In genomic region chr7:156127166-156128134, GRCh38 we compare ENCODE assay signal across 19 cellular contexts.
DNase-seq lines count a peak whose midpoint lies in the region; TF ChIP-seq lines count a peak whose summit lies in the region.
"Had no signal": no experiment of that assay in that cellular context is flagged by ENCODE, and none has a peak within 500 bp of the region (broad histone marks: within the 10 kb centered on the region; RNA-seq: fewer than 3 reads in every experiment).

No MANE protein-coding gene starts in this region.

- H3K9me2 ChIP-seq in PC-9 (ENCODE audit: insufficient read depth) = no peaks in the 10 kb centered on the region

- no peak overlapping the region for H4K8ac ChIP-seq in H9 (replicated peaks; ENCODE audit: insufficient read length, low read depth, low read length)
- no peak overlapping the region for H4K8ac ChIP-seq in mesendoderm (ENCODE audit: low read depth, low read length)

- no peak overlapping the region; the same call in 1 of the 2 replicates for H3K14ac ChIP-seq in H9 (ENCODE audit: insufficient read depth, low read length)

- H3K4me1 ChIP-seq in H9 (ENCODE audit: insufficient read depth, low read length) = no peaks in the 10 kb centered on the region
- peaks cover 14% of the 10 kb centered on the region for H3K4me1 ChIP-seq in PC-9 (replicated peaks; ENCODE audit: insufficient read depth)
- no peaks in the 10 kb centered on the region for H3K4me1 ChIP-seq in mesendoderm (ENCODE audit: control insufficient read depth, low read depth, low read length)
- no peaks in the 10 kb centered on the region for H3K4me1 ChIP-seq in prostate gland (replicated peaks)

- H3K56ac ChIP-seq in H9 (ENCODE audit: insufficient read length, low read depth, low read length) (no peak overlapping the region), mesendoderm (ENCODE audit: low read length) (no peak overlapping the region)

- intact Hi-C loops in PC-9 (cut with micrococcal nuclease; ENCODE audit: unreplicated experiment) (no loop called here), prostate gland (cut with DNase I) (no loop called here)

- DNase-seq in H9 (no peak), PC-9 (no peak), epithelial cell of prostate (ENCODE audit: low read depth, low spot score) (peak; percentile 2), mesendoderm (peak; percentile 44), globus pallidus (ENCODE audit: low spot score) (no peak), T-helper 2 cell (no peak), prostate gland (ENCODE audit: low spot score) (no peak)
- no peak for DNase-seq in stimulated activated CD4-positive, alpha-beta T cell treated with anti-CD3 and anti-CD28 coated beads, Interleukin-2, amount 100 ng/mL, for 48 hours
- DNase-seq: ACHN; C1 segment of cervical spinal cord; CD8-positive, alpha-beta memory T cell; HCEC 1CT; KBM-7; NCI-H1417 treated with DMSO at 0.1 percent for 48 hours; NCI-H1930; NCI-H226; NCI-H524 treated with DMSO at 0.1 percent for 48 hours; SHP77 had no signal

- H3K79me2 ChIP-seq in H9 (ENCODE audit: insufficient read depth, low read length) (no peaks in the 10 kb centered on the region), PC-9 (ENCODE audit: low read depth) (no peaks in the 10 kb centered on the region), mesendoderm (ENCODE audit: control insufficient read depth, insufficient read depth, low read length) (no peaks in the 10 kb centered on the region)

- H3K4ac ChIP-seq in H9 (ENCODE audit: low read depth, low read length) (no peak overlapping the region), mesendoderm (ENCODE audit: low read depth, low read length) (no peak overlapping the region)

- no peak for TF ChIP-seq CTCF in H9 (conservative IDR thresholded peaks at IDR 0.05)
- TF ChIP-seq CTCF in PC-9 (conservative IDR thresholded peaks at IDR 0.05) = no peak
- TF ChIP-seq CTCF in prostate gland (IDR thresholded peaks at IDR 0.05) = no peak

- H2BK20ac ChIP-seq in H9 (ENCODE audit: low read depth, low read length, poor library complexity, severe bottlenecking) = no peak overlapping the region

- no peaks in the 10 kb centered on the region for H3K79me1 ChIP-seq in H9 (ENCODE audit: insufficient read depth, low read depth, low read length, poor library complexity, severe bottlenecking)
- no peaks in the 10 kb centered on the region for H3K79me1 ChIP-seq in mesendoderm (ENCODE audit: low read length)

- no TSS peak for BruUV-seq in PC-9 (replicated peaks; lab: Mats Ljungman, UMichigan)

- CTCF ChIA-PET in PC-9 (lab: Charles Lee) = no interaction called here

- H3K27me3 Mint-ChIP-seq in H9 (ENCODE audit: low read depth) = peaks cover 6% of the 10 kb centered on the region
- H3K27me3 Mint-ChIP-seq: CD8-positive, alpha-beta memory T cell had no signal

- WGBS in H9 (ENCODE audit: extremely low coverage, insufficient read length, low lambda C conversion rate) = no CpG with 5 or more reads among the region's 35 CpGs
- no CpG with 5 or more reads among the region's 35 CpGs for WGBS in mesendoderm (ENCODE audit: extremely low coverage, insufficient coverage, low lambda C conversion rate)
- 64% methylated on average over 35 of the region's 35 CpGs for WGBS in prostate gland

- no peak overlapping the region for H3K4me3 Mint-ChIP-seq in H9
- H3K4me3 Mint-ChIP-seq: CD8-positive, alpha-beta memory T cell had no signal

- H2BK120ac ChIP-seq in H9 (ENCODE audit: low read depth, low read length, poor library complexity, severe bottlenecking) (no peak overlapping the region), mesendoderm (ENCODE audit: low read depth, low read length) (no peak overlapping the region)

- H3K4me3 ChIP-seq in PC-9 (no peak overlapping the region), mesendoderm (ENCODE audit: low read length) (no peak overlapping the region), prostate gland (no peak overlapping the region)
- H3K4me3 ChIP-seq: SK-N-MC had no signal

- no peak overlapping the region for H3K18ac ChIP-seq in H9 (ENCODE audit: insufficient read length, low read depth, low read length)
- no peak overlapping the region for H3K18ac ChIP-seq in mesendoderm (ENCODE audit: low read length)

- no peak overlapping the region for H3K27ac ChIP-seq in H9 (ENCODE audit: insufficient read length, low read depth, low read length)
- no peak overlapping the region for H3K27ac ChIP-seq in PC-9
- H3K27ac ChIP-seq in epithelial cell of prostate = peak overlapping the region; percentile 44
- H3K27ac ChIP-seq in mesendoderm (ENCODE audit: low read depth, low read length) = no peak overlapping the region
- H3K27ac ChIP-seq in prostate gland = no peak overlapping the region
- H3K27ac ChIP-seq: SK-N-MC had no signal

- H2AFZ ChIP-seq in H9 (ENCODE audit: low read length) (no peak overlapping the region), PC-9 (peak overlapping the region; percentile 14; the same call in 1 of the 2 replicates)

- H3K23me2 ChIP-seq in H9 (ENCODE audit: insufficient read length, low read depth, low read length, poor library complexity, severe bottlenecking) = no peaks in the 10 kb centered on the region

- H2BK5ac ChIP-seq in H9 (ENCODE audit: insufficient read length, low read length) (no peak overlapping the region), mesendoderm (ENCODE audit: low read length) (no peak overlapping the region)

- H3K9me3 ChIP-seq in H9 (ENCODE audit: control insufficient read depth, low read depth, low read length) (no peaks in the 10 kb centered on the region), PC-9 (ENCODE audit: insufficient read depth, low read depth) (no peaks in the 10 kb centered on the region), prostate gland (no peaks in the 10 kb centered on the region)

- H3T11ph ChIP-seq in H9 (ENCODE audit: low read length) = no peak overlapping the region

- POLR2A ChIA-PET in PC-9 (lab: Charles Lee; ENCODE audit: unreplicated experiment) = no interaction called here

- no peaks in the 10 kb centered on the region for H3K9me3 Mint-ChIP-seq in H9

- H3K27me3 ChIP-seq in H9 (ENCODE audit: insufficient read depth, low read length) = no peaks in the 10 kb centered on the region
- peaks cover 57% of the 10 kb centered on the region for H3K27me3 ChIP-seq in PC-9 (ENCODE audit: insufficient read depth, low read depth)
- H3K27me3 ChIP-seq in mesendoderm (ENCODE audit: insufficient read depth, low read length, poor library complexity) = no peaks in the 10 kb centered on the region
- no peaks in the 10 kb centered on the region for H3K27me3 ChIP-seq in prostate gland (replicated peaks; ENCODE audit: insufficient read depth)

- H2BK15ac ChIP-seq in H9 (ENCODE audit: low read depth, low read length) (no peak overlapping the region), mesendoderm (replicated peaks; ENCODE audit: low read depth) (no peak overlapping the region)

- H2AK5ac ChIP-seq in H9 (ENCODE audit: insufficient read length, low read length) (no peak overlapping the region), mesendoderm (ENCODE audit: low read length) (no peak overlapping the region)

- H3K36me3 Mint-ChIP-seq in H9 (ENCODE audit: insufficient read depth in 1 of 3, low read depth in 3 of 3) = no peaks in the 10 kb centered on the region
- H3K36me3 Mint-ChIP-seq: CD8-positive, alpha-beta memory T cell had no signal

- H4K20me1 ChIP-seq in H9 (ENCODE audit: control insufficient read depth, insufficient read depth, insufficient read length) (no peaks in the 10 kb centered on the region), PC-9 (ENCODE audit: insufficient read depth) (no peaks in the 10 kb centered on the region)

- H3K36me3 ChIP-seq in PC-9 (ENCODE audit: low read depth) (no peaks in the 10 kb centered on the region), mesendoderm (ENCODE audit: control insufficient read depth, insufficient read depth, low read length) (no peaks in the 10 kb centered on the region), prostate gland (no peaks in the 10 kb centered on the region)

- H3K4me1 Mint-ChIP-seq in H9 = 0 out of 4 replicates have a peak, but pooled peaks cover 0 to 2% of the 10 kb centered on the region in 2 experiments
- H3K4me1 Mint-ChIP-seq: CD8-positive, alpha-beta memory T cell had no signal

- H4K5ac ChIP-seq in H9 (ENCODE audit: insufficient read length, low read depth, low read length) (no peak overlapping the region), mesendoderm (ENCODE audit: low read length) (no peak overlapping the region)

- no peak overlapping the region for H3K9ac ChIP-seq in H9 (ENCODE audit: extremely low read depth, insufficient read length, low read length)
- H3K9ac ChIP-seq in mesendoderm (ENCODE audit: low read length) = no peak overlapping the region

- no peak overlapping the region for H2BK12ac ChIP-seq in H9 (ENCODE audit: insufficient read length, low read depth, low read length)

- peak overlapping the region in 2 of 3 experiments; percentile 21 to 50; a peak in 3 of 7 replicates for H3K27ac Mint-ChIP-seq in H9
- H3K27ac Mint-ChIP-seq: CD8-positive, alpha-beta memory T cell had no signal

- H4K91ac ChIP-seq in H9 (ENCODE audit: insufficient read length, low read depth, low read length) = no peak overlapping the region

- TF ChIP-seq POLR2A in prostate gland (IDR thresholded peaks at IDR 0.05) = no peak

- H3K23ac ChIP-seq in H9 (ENCODE audit: insufficient read length, low read depth, low read length) = no peak overlapping the region
- H3K23ac ChIP-seq in mesendoderm (ENCODE audit: low read length) = no peak overlapping the region

- H3K4me2 ChIP-seq in H9 (ENCODE audit: insufficient read depth, insufficient read length, low read length) (no peak overlapping the region), PC-9 (peak overlapping the region; percentile 32), mesendoderm (ENCODE audit: low read length) (no peak overlapping the region)

- H3F3A ChIP-seq in PC-9 (ENCODE audit: insufficient read depth, low read depth) = no peaks in the 10 kb centered on the region

Comparison
In these comparisons a context has a peak if more than half of its experiments do, and no peak if none do; other contexts are left out.
1. DNase-seq: peak in epithelial cell of prostate (single experiment) and mesendoderm (single experiment); none in H9 (single experiment), PC-9 (0 of 2), globus pallidus (single experiment), stimulated activated CD4-positive, alpha-beta T cell treated with anti-CD3 and anti-CD28 coated beads, Interleukin-2, amount 100 ng/mL, for 48 hours (0 of 2), T-helper 2 cell (0 of 5) and prostate gland (single experiment).